Comparison of ENCODE assay signal across 37 cellular contexts in genomic region chr17:60193482-60193881, GRCh38. TPM values are rescaled to one million over a fixed set of nuclear protein-coding genes. Genes with fewer than 3 reads are reported as not detected.
"Had no signal": no experiment of that assay in that cellular context is flagged by ENCODE, and none has a peak within 500 bp of the region (broad histone marks: within the 10 kb centered on the region; RNA-seq: fewer than 3 reads in every experiment).

No MANE protein-coding gene starts in this region.

- H3K9me3 ChIP-seq: ascending aorta had no signal

- H3K4me1 Mint-ChIP-seq: activated B cell treated with CpG ODN at 0.5 μM for 24 hours; activated CD4-positive, alpha-beta T cell treated with anti-CD3 and anti-CD28 coated beads, Interleukin-2, amount 10 ng/mL, durations not matched to agents 24 days and 14 days; activated CD8-positive, alpha-beta memory T cell treated with anti-CD3 and anti-CD28 coated beads, Interleukin-2, amount 10 ng/mL, durations not matched to agents 7 days and 5 days; activated naive CD4-positive, alpha-beta T cell treated with anti-CD3 and anti-CD28 coated beads, Interleukin-2, amount 10 ng/mL, durations not matched to agents 7 days and 5 days; activated naive CD4-positive, alpha-beta T cell treated with anti-CD3 and anti-CD28 coated beads, Interleukin-2, amount 50 U/mL, for 24 hours; activated naive CD8-positive, alpha-beta T cell treated with anti-CD3 and anti-CD28 coated beads, Interleukin-2, amount 10 ng/mL, durations not matched to agents 7 days and 5 days; activated naive CD8-positive, alpha-beta T cell treated with anti-CD3 and anti-CD28 coated beads, Interleukin-2, amount 50 U/mL, for 24 hours; brain; central memory CD8-positive, alpha-beta T cell had no signal

- H3K27ac Mint-ChIP-seq: activated B cell treated with CpG ODN at 0.5 μM for 24 hours; activated CD4-positive, alpha-beta memory T cell treated with anti-CD3 and anti-CD28 coated beads for 36 hours; activated CD4-positive, alpha-beta T cell treated with anti-CD3 and anti-CD28 coated beads, Interleukin-2, amount 10 ng/mL, durations not matched to agents 24 days and 14 days; activated CD8-positive, alpha-beta memory T cell treated with anti-CD3 and anti-CD28 coated beads, Interleukin-2, amount 10 ng/mL, durations not matched to agents 7 days and 5 days; activated CD8-positive, alpha-beta T cell treated with anti-CD3 and anti-CD28 coated beads for 36 hours; activated naive CD4-positive, alpha-beta T cell treated with anti-CD3 and anti-CD28 coated beads, Interleukin-2, amount 10 ng/mL, durations not matched to agents 7 days and 5 days; activated naive CD4-positive, alpha-beta T cell treated with anti-CD3 and anti-CD28 coated beads, Interleukin-2, amount 50 U/mL, for 24 hours; activated naive CD8-positive, alpha-beta T cell; activated naive CD8-positive, alpha-beta T cell treated with anti-CD3 and anti-CD28 coated beads, Interleukin-2, amount 10 ng/mL, durations not matched to agents 7 days and 5 days; activated naive CD8-positive, alpha-beta T cell treated with anti-CD3 and anti-CD28 coated beads, Interleukin-2, amount 50 U/mL, for 24 hours; activated T-cell treated with anti-CD3 and anti-CD28 coated beads, Interleukin-2, amount 50 U/mL, for 24 hours; activated T-helper 2 cell treated with anti-CD3 and anti-CD28 coated beads, Interferon-gamma antibody, Interleukin-2, Interleukin-4, amounts not matched to agents 10 μg/mL and 5 μg/mL and 100 μg/mL, durations not matched to agents 14 hours and 24 hours and 36 hours; T-helper 2 cell treated with Interferon-gamma antibody and Interleukin-4, amounts not matched to agents 5 μg/mL and 100 μg/mL, for 36 hours had no signal

- H3K27ac ChIP-seq: ascending aorta, cardiac muscle cell, VCaP had no signal

- H3K36me3 Mint-ChIP-seq: activated naive CD4-positive, alpha-beta T cell treated with anti-CD3 and anti-CD28 coated beads, Interleukin-2, amount 50 U/mL, for 24 hours had no signal

- H3K4me3 ChIP-seq: ascending aorta, cardiac muscle cell had no signal

- H3K27me3 ChIP-seq: ascending aorta, cardiac muscle cell had no signal

- DNase-seq: activated B cell treated with CpG ODN at 0.5 μM for 24 hours; activated CD4-positive, alpha-beta memory T cell treated with anti-CD3 and anti-CD28 coated beads for 36 hours; activated CD4-positive, alpha-beta T cell treated with anti-CD3 and anti-CD28 coated beads for 4 hours; activated CD4-positive, alpha-beta T cell treated with anti-CD3 and anti-CD28 coated beads, Interleukin-2, amount 10 ng/mL, durations not matched to agents 24 days and 14 days; activated CD4-positive, alpha-beta T cell treated with anti-CD3 and anti-CD28 coated beads, Interleukin-2, amount 50 U/mL, for 1 hour; activated CD4-positive, alpha-beta T cell treated with anti-CD3 and anti-CD28 coated beads, Interleukin-2, amount 50 U/mL, for 4 hours; activated CD4-positive, CD25-positive, alpha-beta regulatory T cell treated with anti-CD3 and anti-CD28 coated beads, Interleukin-2, amount 50 U/mL, for 72 hours; activated CD8-positive, alpha-beta memory T cell treated with anti-CD3 and anti-CD28 coated beads, Interleukin-2, amount 10 ng/mL, durations not matched to agents 7 days and 5 days; activated CD8-positive, alpha-beta memory T cell treated with anti-CD3 and anti-CD28 coated beads, Interleukin-2, amount 50 U/mL, for 48 hours; activated CD8-positive, alpha-beta T cell treated with anti-CD3 and anti-CD28 coated beads for 36 hours; activated effector memory CD4-positive, alpha-beta T cell treated with Interleukin-2 at 50 U/mL for 16 hours; activated gamma-delta T cell; activated naive CD4-positive, alpha-beta T cell treated with anti-CD3 and anti-CD28 coated beads, Interleukin-2, amount 10 ng/mL, durations not matched to agents 7 days and 5 days; activated naive CD4-positive, alpha-beta T cell treated with Interleukin-2 at 50 U/mL for 16 hours; activated naive CD8-positive, alpha-beta T cell treated with anti-CD3 and anti-CD28 coated beads, Interleukin-2, amount 10 ng/mL, durations not matched to agents 7 days and 5 days; activated naive CD8-positive, alpha-beta T cell treated with anti-CD3 and anti-CD28 coated beads, Interleukin-2, amount 50 U/mL, for 24 hours; activated T-cell treated with anti-CD3 and anti-CD28 coated beads, Interleukin-2, amount 50 U/mL, for 24 hours; activated T-cell treated with anti-CD3 and anti-CD28 coated beads, Interleukin-2, amount 50 U/mL, for 48 hours; amygdala; anterior cingulate cortex; caudate nucleus; cerebellar nuclear complex; T-helper 1 cell; T-helper 2 cell; T-helper 9 cell had no signal

- H3K4me3 Mint-ChIP-seq: activated B cell treated with CpG ODN at 0.5 μM for 24 hours; activated CD4-positive, alpha-beta memory T cell treated with anti-CD3 and anti-CD28 coated beads for 36 hours; activated CD4-positive, alpha-beta T cell treated with anti-CD3 and anti-CD28 coated beads, Interleukin-2, amount 10 ng/mL, durations not matched to agents 24 days and 14 days; activated CD8-positive, alpha-beta memory T cell treated with anti-CD3 and anti-CD28 coated beads, Interleukin-2, amount 10 ng/mL, durations not matched to agents 7 days and 5 days; activated CD8-positive, alpha-beta T cell treated with anti-CD3 and anti-CD28 coated beads for 36 hours; activated naive CD4-positive, alpha-beta T cell treated with anti-CD3 and anti-CD28 coated beads, Interleukin-2, amount 10 ng/mL, durations not matched to agents 7 days and 5 days; activated naive CD4-positive, alpha-beta T cell treated with anti-CD3 and anti-CD28 coated beads, Interleukin-2, amount 50 U/mL, for 24 hours; activated naive CD8-positive, alpha-beta T cell; activated naive CD8-positive, alpha-beta T cell treated with anti-CD3 and anti-CD28 coated beads, Interleukin-2, amount 10 ng/mL, durations not matched to agents 7 days and 5 days; activated naive CD8-positive, alpha-beta T cell treated with anti-CD3 and anti-CD28 coated beads, Interleukin-2, amount 50 U/mL, for 24 hours; activated T-cell treated with anti-CD3 and anti-CD28 coated beads, Interleukin-2, amount 50 U/mL, for 24 hours; central memory CD8-positive, alpha-beta T cell; T-helper 1 cell treated with Interleukin-12 subunit alpha and Interleukin-12 subunit beta and Interleukin-4 antibody, amounts not matched to agents 30 μg/mL and 1 μg/mL, for 36 hours; T-helper 2 cell treated with Interferon-gamma antibody and Interleukin-4, amounts not matched to agents 5 μg/mL and 100 μg/mL, for 36 hours had no signal

- FAIRE-seq: bronchial epithelial cell, TTC549 had no signal

- H3K27me3 Mint-ChIP-seq: activated B cell treated with CpG ODN at 0.5 μM for 24 hours; activated CD4-positive, alpha-beta memory T cell treated with anti-CD3 and anti-CD28 coated beads for 36 hours; activated CD4-positive, alpha-beta T cell treated with anti-CD3 and anti-CD28 coated beads, Interleukin-2, amount 10 ng/mL, durations not matched to agents 24 days and 14 days; activated CD8-positive, alpha-beta memory T cell treated with anti-CD3 and anti-CD28 coated beads, Interleukin-2, amount 10 ng/mL, durations not matched to agents 7 days and 5 days; activated CD8-positive, alpha-beta T cell treated with anti-CD3 and anti-CD28 coated beads for 36 hours; activated naive CD4-positive, alpha-beta T cell treated with anti-CD3 and anti-CD28 coated beads, Interleukin-2, amount 10 ng/mL, durations not matched to agents 7 days and 5 days; activated naive CD4-positive, alpha-beta T cell treated with anti-CD3 and anti-CD28 coated beads, Interleukin-2, amount 50 U/mL, for 24 hours; activated naive CD8-positive, alpha-beta T cell; activated naive CD8-positive, alpha-beta T cell treated with anti-CD3 and anti-CD28 coated beads, Interleukin-2, amount 10 ng/mL, durations not matched to agents 7 days and 5 days; activated naive CD8-positive, alpha-beta T cell treated with anti-CD3 and anti-CD28 coated beads, Interleukin-2, amount 50 U/mL, for 24 hours; activated T-cell treated with anti-CD3 and anti-CD28 coated beads, Interleukin-2, amount 50 U/mL, for 24 hours; brain; central memory CD8-positive, alpha-beta T cell had no signal

- H3K9me3 Mint-ChIP-seq: activated B cell treated with CpG ODN at 0.5 μM for 24 hours; activated CD4-positive, alpha-beta memory T cell treated with anti-CD3 and anti-CD28 coated beads for 36 hours; activated CD4-positive, alpha-beta T cell treated with anti-CD3 and anti-CD28 coated beads, Interleukin-2, amount 10 ng/mL, durations not matched to agents 24 days and 14 days; activated CD8-positive, alpha-beta T cell treated with anti-CD3 and anti-CD28 coated beads for 36 hours; activated naive CD4-positive, alpha-beta T cell treated with anti-CD3 and anti-CD28 coated beads, Interleukin-2, amount 10 ng/mL, durations not matched to agents 7 days and 5 days; activated naive CD4-positive, alpha-beta T cell treated with anti-CD3 and anti-CD28 coated beads, Interleukin-2, amount 50 U/mL, for 24 hours; activated naive CD8-positive, alpha-beta T cell treated with anti-CD3 and anti-CD28 coated beads, Interleukin-2, amount 10 ng/mL, durations not matched to agents 7 days and 5 days; activated naive CD8-positive, alpha-beta T cell treated with anti-CD3 and anti-CD28 coated beads, Interleukin-2, amount 50 U/mL, for 24 hours; activated T-cell treated with anti-CD3 and anti-CD28 coated beads, Interleukin-2, amount 50 U/mL, for 24 hours; activated T-helper 2 cell treated with anti-CD3 and anti-CD28 coated beads, Interferon-gamma antibody, Interleukin-2, Interleukin-4, amounts not matched to agents 10 μg/mL and 5 μg/mL and 100 μg/mL, durations not matched to agents 14 hours and 24 hours and 36 hours; brain; central memory CD8-positive, alpha-beta T cell; T-helper 1 cell treated with Interleukin-12 subunit alpha and Interleukin-12 subunit beta and Interleukin-4 antibody, amounts not matched to agents 30 μg/mL and 1 μg/mL, for 36 hours; T-helper 2 cell treated with Interferon-gamma antibody and Interleukin-4, amounts not matched to agents 5 μg/mL and 100 μg/mL, for 36 hours had no signal

- ATAC-seq: activated CD8-positive, alpha-beta memory T cell treated with anti-CD3 and anti-CD28 coated beads, Interleukin-2, amount 10 ng/mL, durations not matched to agents 7 days and 5 days; activated CD8-positive, alpha-beta T cell treated with anti-CD3 and anti-CD28 coated beads for 36 hours; activated naive CD8-positive, alpha-beta T cell treated with anti-CD3 and anti-CD28 coated beads, Interleukin-2, amount 50 U/mL, for 24 hours had no signal

- H3K4me1 ChIP-seq: ascending aorta had no signal

RNA-seq across cellular contexts. Expression of gene CA4, which starts 43.7 kb away (rescaled TPM):
- total RNA-seq: activated B cell treated with CpG ODN at 0.5 μM for 24 hours; activated CD4-positive, alpha-beta memory T cell treated with anti-CD3 and anti-CD28 coated beads for 36 hours; activated CD4-positive, alpha-beta T cell treated with anti-CD3 and anti-CD28 coated beads, Interleukin-2, amount 10 ng/mL, durations not matched to agents 24 days and 14 days; activated CD8-positive, alpha-beta memory T cell treated with anti-CD3 and anti-CD28 coated beads, Interleukin-2, amount 10 ng/mL, durations not matched to agents 7 days and 5 days; activated CD8-positive, alpha-beta T cell treated with anti-CD3 and anti-CD28 coated beads for 36 hours; activated naive CD8-positive, alpha-beta T cell treated with anti-CD3 and anti-CD28 coated beads, Interleukin-2, amount 10 ng/mL, durations not matched to agents 7 days and 5 days; activated T-helper 2 cell treated with anti-CD3 and anti-CD28 coated beads, Interferon-gamma antibody, Interleukin-2, Interleukin-4, amounts not matched to agents 10 μg/mL and 5 μg/mL and 100 μg/mL, durations not matched to agents 14 hours and 24 hours and 36 hours; bronchial epithelial cell had no signal
